22 cellular contexts compared by ENCODE assay signal in genomic region chr3:30438121-30438520, GRCh38.
DNase-seq lines count a peak whose midpoint lies in the region; ATAC-seq and TF ChIP-seq lines count a peak whose summit lies in the region.
"Had no signal": no experiment of that assay in that cellular context is flagged by ENCODE, and none has a peak within 500 bp of the region (broad histone marks: within the 10 kb centered on the region; RNA-seq: fewer than 3 reads in every experiment).

No MANE protein-coding gene starts in this region.

- peak; percentile 78 for ATAC-seq in GM19463 (IDR thresholded peaks at IDR 0.05; ENCODE audit: unreplicated experiment)
- ATAC-seq in left lung: peak; percentile 72
- no peak for ATAC-seq in GM19023 (IDR thresholded peaks at IDR 0.05; ENCODE audit: unreplicated experiment)
- ATAC-seq: activated CD4-positive, alpha-beta T cell treated with anti-CD3 and anti-CD28 coated beads for 36 hours had no signal

- TF ChIP-seq CTCF in left lung (IDR thresholded peaks at IDR 0.05) (no peak), tibial nerve (IDR thresholded peaks at IDR 0.05) (no peak)

- H3K9me3 ChIP-seq in left lung: no peaks in the 10 kb centered on the region
- H3K9me3 ChIP-seq in tibial nerve: no peaks in the 10 kb centered on the region
- H3K9me3 ChIP-seq: pancreas, Peyer's patch, SK-N-SH had no signal

- peaks cover 9 to 15% of the 10 kb centered on the region in 2 donors for H3K4me1 ChIP-seq in left lung
- peaks cover 0 to 61% (median 29%) of the 10 kb centered on the region in 4 donors for H3K4me1 ChIP-seq in tibial nerve
- H3K4me1 ChIP-seq: Peyer's patch had no signal

- no peak for TF ChIP-seq EP300 in tibial nerve (IDR thresholded peaks at IDR 0.05)

- H3K27ac ChIP-seq in left lung: no peak overlapping the region
- H3K27ac ChIP-seq in tibial nerve: peak overlapping the region in 3 of 4 donors; percentile 55 to 92 (median 84)
- H3K27ac ChIP-seq: pancreas, skin epidermis had no signal

- DNase-seq in NOMO-1 (lab: John Stamatoyannopoulos, UW; ENCODE audit: unreplicated experiment in 2 of 2) (peak; percentile 44 to 66), left lung (no peak), tibial nerve (ENCODE audit: low spot score in 2 of 2) (no peak), amniotic stem cell (lab: John Stamatoyannopoulos, UW) (no peak), H4 (ENCODE audit: low spot score) (no peak)
- DNase-seq: activated CD4-positive, alpha-beta T cell treated with anti-CD3 and anti-CD28 coated beads for 36 hours; activated gamma-delta T cell; DMS153; endodermal cell; kidney glomerular epithelial cell; NCI-H2029; NCI-H526; pancreas; Peyer's patch; SK-N-SH; stimulated activated CD4-positive, alpha-beta T cell treated with anti-CD3 and anti-CD28 coated beads, Interleukin-4, amount 100 ng/mL, for 4 hours; stimulated activated CD8-positive, alpha-beta memory T cell treated with anti-CD3 and anti-CD28 coated beads, Interleukin-4, amount 100 ng/mL, for 48 hours; T1000 had no signal

- H3K4me3 ChIP-seq in left lung (no peak overlapping the region), tibial nerve (no peak overlapping the region)
- H3K4me3 ChIP-seq: hepatocyte, pancreas, Peyer's patch, skin epidermis had no signal

- TF ChIP-seq POLR2A in tibial nerve (IDR thresholded peaks at IDR 0.05): no peak

- WGBS in tibial nerve, 2 donors: 87 to 95% methylated on average over 2 of the region's 2 CpGs

- no peaks in the 10 kb centered on the region for H3K36me3 ChIP-seq in left lung
- H3K36me3 ChIP-seq in tibial nerve: no peaks in the 10 kb centered on the region
- H3K36me3 ChIP-seq: pancreas, Peyer's patch had no signal

- intact Hi-C loops in left lung (cut with DNase I): no loop called here

- no peaks in the 10 kb centered on the region for H3K27me3 ChIP-seq in left lung
- no peaks in the 10 kb centered on the region for H3K27me3 ChIP-seq in tibial nerve
- H3K27me3 ChIP-seq: hepatocyte, pancreas, Peyer's patch had no signal

Comparison
In these comparisons a context has a peak if more than half of its experiments do, and no peak if none do; other contexts are left out.
1. DNase-seq: peak in NOMO-1 (2 of 2); none in left lung (0 of 2), tibial nerve (0 of 2), amniotic stem cell (single experiment) and H4 (single experiment).
2. H3K27ac ChIP-seq: peak in tibial nerve (3 of 4); none in left lung (0 of 2).